21 cellular contexts compared by ENCODE assay signal in genomic region chr5:139726248-139726647, GRCh38.
"Had no signal": no experiment of that assay in that cellular context is flagged by ENCODE, and none has a peak within 500 bp of the region (broad histone marks: within the 10 kb centered on the region; RNA-seq: fewer than 3 reads in every experiment).

No MANE protein-coding gene starts in this region.

- H3K4me3 Mint-ChIP-seq: activated CD4-positive, alpha-beta T cell treated with anti-CD3 and anti-CD28 coated beads, Interleukin-2, amount 10 ng/mL, durations not matched to agents 7 days and 5 days; activated CD8-positive, alpha-beta T cell treated with anti-CD3 and anti-CD28 coated beads, Interleukin-2, amount 10 ng/mL, durations not matched to agents 7 days and 5 days; activated naive CD4-positive, alpha-beta T cell treated with anti-CD3 and anti-CD28 coated beads for 36 hours; activated T-cell treated with anti-CD3 and anti-CD28 coated beads, Interleukin-2, amount 50 U/mL, for 4 hours; central memory CD8-positive, alpha-beta T cell; neural crest cell; stimulated activated naive CD8-positive, alpha-beta T cell treated with anti-CD3 and anti-CD28 coated beads, Interleukin-15, Interleukin-2, amounts not matched to agents 100 ng/mL and 50 ng/mL, for 24 hours had no signal

- H3K9me3 ChIP-seq: colonic mucosa, right atrium auricular region, suprapubic skin, upper lobe of left lung had no signal

- ATAC-seq: activated CD8-positive, alpha-beta T cell treated with anti-CD3 and anti-CD28 coated beads, Interleukin-2, amount 10 ng/mL, durations not matched to agents 7 days and 5 days; activated T-cell treated with anti-CD3 and anti-CD28 coated beads, Interleukin-2, amount 50 U/mL, for 4 hours; left ventricle myocardium superior had no signal

- DNase-seq: activated CD4-positive, alpha-beta T cell treated with anti-CD3 and anti-CD28 coated beads, Interleukin-2, amount 10 ng/mL, durations not matched to agents 7 days and 5 days; activated CD8-positive, alpha-beta T cell treated with anti-CD3 and anti-CD28 coated beads, Interleukin-2, amount 10 ng/mL, durations not matched to agents 7 days and 5 days; activated naive CD4-positive, alpha-beta T cell treated with anti-CD3 and anti-CD28 coated beads for 36 hours; activated T-cell treated with anti-CD3 and anti-CD28 coated beads, Interleukin-2, amount 50 U/mL, for 4 hours; brain microvascular endothelial cell; colonic mucosa; head of caudate nucleus; kidney glomerular epithelial cell; left ventricle myocardium superior; small intestine; stimulated activated CD4-positive, alpha-beta T cell treated with anti-CD3 and anti-CD28 coated beads, Interleukin-15, amount 100 ng/mL, for 24 hours; stimulated activated CD4-positive, alpha-beta T cell treated with anti-CD3 and anti-CD28 coated beads, Interleukin-2, amount 100 ng/mL, for 48 hours; T1000; upper lobe of left lung had no signal

- H3K36me3 ChIP-seq: brain microvascular endothelial cell, colonic mucosa, right atrium auricular region, suprapubic skin, upper lobe of left lung had no signal

- H3K4me1 ChIP-seq: colonic mucosa, suprapubic skin, upper lobe of left lung had no signal

- H3K27ac ChIP-seq: brain microvascular endothelial cell, colonic mucosa, suprapubic skin, upper lobe of left lung had no signal

- H3K9me3 Mint-ChIP-seq: activated CD4-positive, alpha-beta T cell treated with anti-CD3 and anti-CD28 coated beads, Interleukin-2, amount 10 ng/mL, durations not matched to agents 7 days and 5 days; activated naive CD4-positive, alpha-beta T cell treated with anti-CD3 and anti-CD28 coated beads for 36 hours; activated T-cell treated with anti-CD3 and anti-CD28 coated beads, Interleukin-2, amount 50 U/mL, for 4 hours; central memory CD8-positive, alpha-beta T cell; neural crest cell; stimulated activated naive CD8-positive, alpha-beta T cell treated with anti-CD3 and anti-CD28 coated beads, Interleukin-15, Interleukin-2, amounts not matched to agents 100 ng/mL and 50 ng/mL, for 24 hours had no signal

- H3K4me3 ChIP-seq: colonic mucosa, right atrium auricular region, suprapubic skin, upper lobe of left lung had no signal

- H3K27me3 ChIP-seq: brain microvascular endothelial cell, colonic mucosa, right atrium auricular region, suprapubic skin, upper lobe of left lung had no signal

- H3K27ac Mint-ChIP-seq: activated CD4-positive, alpha-beta T cell treated with anti-CD3 and anti-CD28 coated beads, Interleukin-2, amount 10 ng/mL, durations not matched to agents 7 days and 5 days; activated CD8-positive, alpha-beta T cell treated with anti-CD3 and anti-CD28 coated beads, Interleukin-2, amount 10 ng/mL, durations not matched to agents 7 days and 5 days; activated naive CD4-positive, alpha-beta T cell treated with anti-CD3 and anti-CD28 coated beads for 36 hours; progenitor cell of endocrine pancreas; stimulated activated naive CD8-positive, alpha-beta T cell treated with anti-CD3 and anti-CD28 coated beads, Interleukin-15, Interleukin-2, amounts not matched to agents 100 ng/mL and 50 ng/mL, for 24 hours had no signal

- FAIRE-seq: frontal cortex, small intestine had no signal

- H3K4me1 Mint-ChIP-seq: activated CD4-positive, alpha-beta T cell treated with anti-CD3 and anti-CD28 coated beads, Interleukin-2, amount 10 ng/mL, durations not matched to agents 7 days and 5 days; central memory CD8-positive, alpha-beta T cell had no signal

- H3K27me3 Mint-ChIP-seq: activated CD4-positive, alpha-beta T cell treated with anti-CD3 and anti-CD28 coated beads, Interleukin-2, amount 10 ng/mL, durations not matched to agents 7 days and 5 days; central memory CD8-positive, alpha-beta T cell; progenitor cell of endocrine pancreas; stimulated activated naive CD8-positive, alpha-beta T cell treated with anti-CD3 and anti-CD28 coated beads, Interleukin-15, Interleukin-2, amounts not matched to agents 100 ng/mL and 50 ng/mL, for 24 hours had no signal
